Comparison of ENCODE assay signal across 37 cellular contexts in genomic region chr4:147009875-147010274, GRCh38.
"Had no signal": no experiment of that assay in that cellular context is flagged by ENCODE, and none has a peak within 500 bp of the region (broad histone marks: within the 10 kb centered on the region; RNA-seq: fewer than 3 reads in every experiment).

No MANE protein-coding gene starts in this region.

- H3K27me3 Mint-ChIP-seq: activated naive CD4-positive, alpha-beta T cell treated with anti-CD3 and anti-CD28 coated beads, Interleukin-2, amount 10 ng/mL, durations not matched to agents 7 days and 5 days; activated naive CD8-positive, alpha-beta T cell had no signal

- H3K27ac ChIP-seq: adrenal gland, ascending aorta, body of pancreas, brain microvascular endothelial cell, breast epithelium, cardiac muscle cell had no signal

- H3K9me3 Mint-ChIP-seq: activated naive CD4-positive, alpha-beta T cell treated with anti-CD3 and anti-CD28 coated beads for 36 hours; activated naive CD4-positive, alpha-beta T cell treated with anti-CD3 and anti-CD28 coated beads, Interleukin-2, amount 10 ng/mL, durations not matched to agents 7 days and 5 days; activated naive CD4-positive, alpha-beta T cell treated with anti-CD3 and anti-CD28 coated beads, Interleukin-2, amount 50 U/mL, for 24 hours; activated naive CD4-positive, alpha-beta T cell treated with anti-CD3 and anti-CD28 coated beads, Interleukin-2, amount 50 U/mL, for 72 hours; activated naive CD8-positive, alpha-beta T cell treated with anti-CD3 and anti-CD28 coated beads for 36 hours; activated naive CD8-positive, alpha-beta T cell treated with anti-CD3 and anti-CD28 coated beads, Interleukin-2, amount 10 ng/mL, durations not matched to agents 7 days and 5 days; activated naive CD8-positive, alpha-beta T cell treated with anti-CD3 and anti-CD28 coated beads, Interleukin-2, amount 50 U/mL, for 24 hours; activated T-cell treated with anti-CD3 and anti-CD28 coated beads, Interleukin-2, amount 50 U/mL, for 24 hours; activated T-cell treated with anti-CD3 and anti-CD28 coated beads, Interleukin-2, amount 50 U/mL, for 4 hours; activated T-cell treated with anti-CD3 and anti-CD28 coated beads, Interleukin-2, amount 50 U/mL, for 72 hours; activated T-helper 1 cell treated with anti-CD3 and anti-CD28 coated beads, Interleukin-12 subunit alpha, Interleukin-12 subunit beta, Interleukin-2, Interleukin-4 antibody, amounts not matched to agents 30 ng/mL and 10 ng/mL and 1 ng/mL, durations not matched to agents 14 hours and 24 hours and 36 hours; activated T-helper 17 cell treated with anti-CD3 and anti-CD28 coated beads, Interleukin-2, amount 50 U/mL, for 72 hours; activated T-helper 2 cell treated with anti-CD3 and anti-CD28 coated beads, Interferon-gamma antibody, Interleukin-2, Interleukin-4, amounts not matched to agents 10 μg/mL and 5 μg/mL and 100 μg/mL, durations not matched to agents 14 hours and 24 hours and 36 hours; central memory CD8-positive, alpha-beta T cell had no signal

- H3K4me1 ChIP-seq: adrenal gland, ascending aorta, body of pancreas, breast epithelium had no signal

- H3K4me3 Mint-ChIP-seq: activated naive CD4-positive, alpha-beta T cell treated with anti-CD3 and anti-CD28 coated beads for 36 hours; activated naive CD4-positive, alpha-beta T cell treated with anti-CD3 and anti-CD28 coated beads, Interleukin-2, amount 10 ng/mL, durations not matched to agents 7 days and 5 days; activated naive CD4-positive, alpha-beta T cell treated with anti-CD3 and anti-CD28 coated beads, Interleukin-2, amount 50 U/mL, for 24 hours; activated naive CD8-positive, alpha-beta T cell; activated naive CD8-positive, alpha-beta T cell treated with anti-CD3 and anti-CD28 coated beads for 36 hours; activated naive CD8-positive, alpha-beta T cell treated with anti-CD3 and anti-CD28 coated beads, Interleukin-2, amount 10 ng/mL, durations not matched to agents 7 days and 5 days; activated naive CD8-positive, alpha-beta T cell treated with anti-CD3 and anti-CD28 coated beads, Interleukin-2, amount 50 U/mL, for 24 hours; activated T-cell treated with anti-CD3 and anti-CD28 coated beads, Interleukin-2, amount 50 U/mL, for 24 hours; activated T-cell treated with anti-CD3 and anti-CD28 coated beads, Interleukin-2, amount 50 U/mL, for 4 hours; activated T-cell treated with anti-CD3 and anti-CD28 coated beads, Interleukin-2, amount 50 U/mL, for 72 hours; activated T-helper 1 cell treated with anti-CD3 and anti-CD28 coated beads, Interleukin-12 subunit alpha, Interleukin-12 subunit beta, Interleukin-2, Interleukin-4 antibody, amounts not matched to agents 30 ng/mL and 10 ng/mL and 1 ng/mL, durations not matched to agents 14 hours and 24 hours and 36 hours; activated T-helper 17 cell treated with anti-CD3 and anti-CD28 coated beads, Interleukin-2, amount 50 U/mL, for 72 hours; brain; central memory CD8-positive, alpha-beta T cell had no signal

- H3K27ac Mint-ChIP-seq: activated naive CD4-positive, alpha-beta T cell treated with anti-CD3 and anti-CD28 coated beads for 36 hours; activated naive CD4-positive, alpha-beta T cell treated with anti-CD3 and anti-CD28 coated beads, Interleukin-2, amount 10 ng/mL, durations not matched to agents 7 days and 5 days; activated naive CD4-positive, alpha-beta T cell treated with anti-CD3 and anti-CD28 coated beads, Interleukin-2, amount 50 U/mL, for 24 hours; activated naive CD4-positive, alpha-beta T cell treated with anti-CD3 and anti-CD28 coated beads, Interleukin-2, amount 50 U/mL, for 72 hours; activated naive CD8-positive, alpha-beta T cell; activated naive CD8-positive, alpha-beta T cell treated with anti-CD3 and anti-CD28 coated beads for 36 hours; activated naive CD8-positive, alpha-beta T cell treated with anti-CD3 and anti-CD28 coated beads, Interleukin-2, amount 10 ng/mL, durations not matched to agents 7 days and 5 days; activated naive CD8-positive, alpha-beta T cell treated with anti-CD3 and anti-CD28 coated beads, Interleukin-2, amount 50 U/mL, for 24 hours; activated T-cell treated with anti-CD3 and anti-CD28 coated beads, Interleukin-2, amount 50 U/mL, for 24 hours; activated T-cell treated with anti-CD3 and anti-CD28 coated beads, Interleukin-2, amount 50 U/mL, for 72 hours; activated T-helper 1 cell treated with anti-CD3 and anti-CD28 coated beads, Interleukin-12 subunit alpha, Interleukin-12 subunit beta, Interleukin-2, Interleukin-4 antibody, amounts not matched to agents 30 ng/mL and 10 ng/mL and 1 ng/mL, durations not matched to agents 14 hours and 24 hours and 36 hours; activated T-helper 17 cell treated with anti-CD3 and anti-CD28 coated beads, Interleukin-2, amount 50 U/mL, for 72 hours; activated T-helper 2 cell treated with anti-CD3 and anti-CD28 coated beads, Interferon-gamma antibody, Interleukin-2, Interleukin-4, amounts not matched to agents 10 μg/mL and 5 μg/mL and 100 μg/mL, durations not matched to agents 14 hours and 24 hours and 36 hours had no signal

- H3K36me3 ChIP-seq: adrenal gland, ascending aorta, brain microvascular endothelial cell, cardiac muscle cell had no signal

- H3K27me3 ChIP-seq: adrenal gland, ascending aorta, body of pancreas, brain microvascular endothelial cell, breast epithelium, cardiac muscle cell had no signal

- H3K9me3 ChIP-seq: adrenal gland, ascending aorta, body of pancreas, breast epithelium had no signal

- H3K4me3 ChIP-seq: adrenal gland, ascending aorta, body of pancreas, breast epithelium, cardiac muscle cell had no signal

- H3K4me1 Mint-ChIP-seq: activated naive CD4-positive, alpha-beta T cell treated with anti-CD3 and anti-CD28 coated beads, Interleukin-2, amount 10 ng/mL, durations not matched to agents 7 days and 5 days; activated naive CD4-positive, alpha-beta T cell treated with anti-CD3 and anti-CD28 coated beads, Interleukin-2, amount 50 U/mL, for 24 hours; activated naive CD8-positive, alpha-beta T cell treated with anti-CD3 and anti-CD28 coated beads for 36 hours; activated naive CD8-positive, alpha-beta T cell treated with anti-CD3 and anti-CD28 coated beads, Interleukin-2, amount 10 ng/mL, durations not matched to agents 7 days and 5 days; activated naive CD8-positive, alpha-beta T cell treated with anti-CD3 and anti-CD28 coated beads, Interleukin-2, amount 50 U/mL, for 24 hours; activated T-helper 17 cell treated with anti-CD3 and anti-CD28 coated beads, Interleukin-2, amount 50 U/mL, for 72 hours; central memory CD8-positive, alpha-beta T cell had no signal

- ATAC-seq: activated naive CD4-positive, alpha-beta T cell treated with anti-CD3 and anti-CD28 coated beads, Interleukin-2, amount 50 U/mL, for 72 hours; activated naive CD8-positive, alpha-beta T cell treated with anti-CD3 and anti-CD28 coated beads, Interleukin-2, amount 50 U/mL, for 24 hours; activated T-cell treated with anti-CD3 and anti-CD28 coated beads, Interleukin-2, amount 50 U/mL, for 4 hours; activated T-cell treated with anti-CD3 and anti-CD28 coated beads, Interleukin-2, amount 50 U/mL, for 72 hours; activated T-helper 17 cell treated with anti-CD3 and anti-CD28 coated beads, Interleukin-2, amount 50 U/mL, for 72 hours; body of pancreas had no signal

- DNase-seq: activated effector memory CD4-positive, alpha-beta T cell treated with anti-CD3 and anti-CD28 coated beads, Interleukin-2, amount 50 U/mL, for 16 hours; activated effector memory CD4-positive, alpha-beta T cell treated with Interleukin-2 at 50 U/mL for 16 hours; activated gamma-delta T cell; activated gamma-delta T cell treated with Interleukin-2 at 50 U/mL for 16 hours; activated naive CD4-positive, alpha-beta T cell; activated naive CD4-positive, alpha-beta T cell treated with anti-CD3 and anti-CD28 coated beads for 36 hours; activated naive CD4-positive, alpha-beta T cell treated with anti-CD3 and anti-CD28 coated beads, Interleukin-2, amount 10 ng/mL, durations not matched to agents 7 days and 5 days; activated naive CD4-positive, alpha-beta T cell treated with anti-CD3 and anti-CD28 coated beads, Interleukin-2, amount 50 U/mL, for 16 hours; activated naive CD4-positive, alpha-beta T cell treated with Interleukin-2 at 50 U/mL for 16 hours; activated naive CD8-positive, alpha-beta T cell treated with anti-CD3 and anti-CD28 coated beads for 36 hours; activated naive CD8-positive, alpha-beta T cell treated with anti-CD3 and anti-CD28 coated beads, Interleukin-2, amount 10 ng/mL, durations not matched to agents 7 days and 5 days; activated naive CD8-positive, alpha-beta T cell treated with anti-CD3 and anti-CD28 coated beads, Interleukin-2, amount 50 U/mL, for 24 hours; activated T-cell treated with anti-CD3 and anti-CD28 coated beads, Interleukin-2, amount 50 U/mL, for 24 hours; activated T-cell treated with anti-CD3 and anti-CD28 coated beads, Interleukin-2, amount 50 U/mL, for 4 hours; activated T-cell treated with anti-CD3 and anti-CD28 coated beads, Interleukin-2, amount 50 U/mL, for 48 hours; activated T-cell treated with anti-CD3 and anti-CD28 coated beads, Interleukin-2, amount 50 U/mL, for 72 hours; adrenal gland; amniotic stem cell; amygdala; anterior cingulate cortex; aorta; body of pancreas; brain microvascular endothelial cell; caudate nucleus; central memory CD4-positive, alpha-beta T cell; cerebellar nuclear complex had no signal

- H3K36me3 Mint-ChIP-seq: activated naive CD4-positive, alpha-beta T cell treated with anti-CD3 and anti-CD28 coated beads, Interleukin-2, amount 10 ng/mL, durations not matched to agents 7 days and 5 days; activated naive CD4-positive, alpha-beta T cell treated with anti-CD3 and anti-CD28 coated beads, Interleukin-2, amount 50 U/mL, for 24 hours; activated naive CD4-positive, alpha-beta T cell treated with anti-CD3 and anti-CD28 coated beads, Interleukin-2, amount 50 U/mL, for 72 hours; activated naive CD8-positive, alpha-beta T cell; activated naive CD8-positive, alpha-beta T cell treated with anti-CD3 and anti-CD28 coated beads for 36 hours; activated naive CD8-positive, alpha-beta T cell treated with anti-CD3 and anti-CD28 coated beads, Interleukin-2, amount 10 ng/mL, durations not matched to agents 7 days and 5 days; brain had no signal
